8 cellular contexts compared by ENCODE assay signal in genomic region chr7:12660981-12661380, GRCh38. TPM values are rescaled to one million over a fixed set of nuclear protein-coding genes. Genes with fewer than 3 reads are reported as not detected.
DNase-seq lines count a peak whose midpoint lies in the region; ATAC-seq and TF ChIP-seq lines count a peak whose summit lies in the region.
"Not testable (repeated sequence)": the region's sequence is repeated elsewhere in the genome, so short reads cannot be mapped to it uniquely, and the experiment has no call there.

No MANE protein-coding gene starts in this region.

- H3K4me3 ChIP-seq in ACC112 (ENCODE audit: low read depth, low read length); IMR-90 (ENCODE audit: insufficient read depth, low read depth, low read length); SJCRH30; WERI-Rb-1 (ENCODE audit: low read depth, low read length); mesenchymal stem cell (ENCODE audit: insufficient read depth in 1 of 2, low read depth in 1 of 2, low read length in 2 of 2); trophoblast cell (ENCODE audit: low read depth, low read length): not testable (repeated sequence)
- H3K4me3 ChIP-seq in PC-3 (ENCODE audit: low read length) = peak overlapping the region; percentile 43; the same call in 1 of the 2 replicates

- not testable (repeated sequence) for H3K9me3 ChIP-seq in IMR-90 (ENCODE audit: control insufficient read depth, insufficient read depth, low read length); PC-3 (ENCODE audit: low read length); SJCRH30 (replicated peaks); WERI-Rb-1 (ENCODE audit: severe bottlenecking); mesenchymal stem cell (ENCODE audit: control insufficient read depth, low read length); trophoblast cell (ENCODE audit: insufficient read depth, low read depth, low read length)

- peak overlapping the region; percentile 13; the same call in 1 of the 2 replicates for H3K14ac ChIP-seq in IMR-90 (replicated peaks; ENCODE audit: low read depth, low read length)
- not testable (repeated sequence) for H3K14ac ChIP-seq in mesenchymal stem cell (ENCODE audit: low read length in 2 of 2); trophoblast cell (ENCODE audit: low read length)

- H2BK12ac ChIP-seq in mesenchymal stem cell (ENCODE audit: low read length in 2 of 2) = peak overlapping the region in 1 of 2 experiments; percentile 63
- not testable (repeated sequence) for H2BK12ac ChIP-seq in trophoblast cell (ENCODE audit: low read length)

- H3K9ac ChIP-seq in IMR-90 (ENCODE audit: low read depth, low read length); PC-3 (ENCODE audit: low read length); mesenchymal stem cell (ENCODE audit: low read length); trophoblast cell (ENCODE audit: low read length): not testable (repeated sequence)

- H4K91ac ChIP-seq in IMR-90 (ENCODE audit: insufficient read depth, low read depth, low read length) (peak overlapping the region; percentile 66; the same call in 1 of the 2 replicates), trophoblast cell (ENCODE audit: low read depth, low read length) (peak overlapping the region; percentile 19)
- not testable (repeated sequence) for H4K91ac ChIP-seq in mesenchymal stem cell (ENCODE audit: low read length)

- in situ Hi-C loops in IMR-90 (cut with MboI; ENCODE audit: low sequenced_read_pairs) = loop anchor here (25.0 kb wide), 1 partner anchor 1326 kb away; the partner anchor contains the start of gene ETV1

- H3K27ac ChIP-seq in ACC112 (ENCODE audit: low read depth, low read length) = peak overlapping the region; percentile 37
- H3K27ac ChIP-seq in IMR-90 (ENCODE audit: insufficient read depth, low read length); WERI-Rb-1: not testable (repeated sequence)
- H3K27ac ChIP-seq in PC-3 (ENCODE audit: low read length) = peak overlapping the region; percentile 43
- peak overlapping the region; percentile 86 for H3K27ac ChIP-seq in SJCRH30
- H3K27ac ChIP-seq in mesenchymal stem cell (ENCODE audit: low read length, poor library complexity, severe bottlenecking) = peak overlapping the region; percentile 57
- H3K27ac ChIP-seq in trophoblast cell (ENCODE audit: low read depth, low read length) = peak overlapping the region; percentile 71

- H3K56ac ChIP-seq in IMR-90 (ENCODE audit: extremely low read depth, insufficient read depth, low read length) = 0 out of 2 replicates have a peak overlapping the region, but pooled peaks have one; percentile 3

- not testable (repeated sequence) for H4K12ac ChIP-seq in trophoblast cell (ENCODE audit: low read depth, low read length)

- H2AK5ac ChIP-seq in IMR-90 (ENCODE audit: low read depth, low read length) (peak overlapping the region; percentile 73), mesenchymal stem cell (ENCODE audit: low read length, severe bottlenecking) (peak overlapping the region; percentile 92)
- H2AK5ac ChIP-seq in trophoblast cell (ENCODE audit: low read length) = not testable (repeated sequence)

- BruUV-seq in IMR-90 (replicated peaks; lab: Mats Ljungman, UMichigan) = not testable (repeated sequence)
- TSS peak; percentile 71 for BruUV-seq in PC-3 (replicated peaks; lab: Mats Ljungman, UMichigan)

- dilution Hi-C loops in IMR-90 (cut with HindIII; ENCODE audit: low sequenced_read_pairs, unreplicated experiment) = not testable (repeated sequence)

- H3K4me1 ChIP-seq in ACC112 (ENCODE audit: control insufficient read depth, insufficient read depth, low read length, unreplicated experiment) = peaks cover 16% of the 10 kb centered on the region
- not testable (repeated sequence) for H3K4me1 ChIP-seq in IMR-90 (ENCODE audit: control insufficient read depth, insufficient read depth, low read length); mesenchymal stem cell (ENCODE audit: control insufficient read depth, insufficient read depth, low read depth, low read length); trophoblast cell (ENCODE audit: control insufficient read depth in 1 of 2, insufficient read depth in 2 of 2, low read length in 2 of 2)
- H3K4me1 ChIP-seq in PC-3 (ENCODE audit: insufficient read depth, low read length) = peaks cover 19% of the 10 kb centered on the region
- H3K4me1 ChIP-seq in SJCRH30 = peaks cover 22% of the 10 kb centered on the region

- peak overlapping the region in 1 of 2 experiments; percentile 71; a peak in 2 of 4 replicates for H4K8ac ChIP-seq in IMR-90 (ENCODE audit: low read depth in 2 of 2, low read length in 2 of 2)
- not testable (repeated sequence) for H4K8ac ChIP-seq in mesenchymal stem cell (ENCODE audit: low read length); trophoblast cell (ENCODE audit: low read depth, low read length)

- peak overlapping the region; percentile 91 for H2BK120ac ChIP-seq in IMR-90 (ENCODE audit: low read depth, low read length)
- not testable (repeated sequence) for H2BK120ac ChIP-seq in mesenchymal stem cell (ENCODE audit: low read depth, low read length); trophoblast cell (ENCODE audit: insufficient read depth, low read length, poor library complexity)

- not testable (repeated sequence) for TF ChIP-seq POLR2A in IMR-90 (IDR thresholded peaks at IDR 0.05; ENCODE audit: low read depth, low read length)

- not testable (repeated sequence) for H3K79me2 ChIP-seq in ACC112 (ENCODE audit: control insufficient read depth, insufficient read depth, low read length, unreplicated experiment); PC-3 (ENCODE audit: low read length); trophoblast cell (ENCODE audit: control insufficient read depth, insufficient read depth, low read length, poor library complexity)

- CTCF ChIA-PET in IMR-90 (lab: Yijun Ruan, JAX); PC-3 (lab: Charles Lee): not testable (repeated sequence)

- ATAC-seq in IMR-90 (ENCODE audit: low read depth); PC-3: not testable (repeated sequence)

- TF ChIP-seq RAD21 in IMR-90 (IDR thresholded peaks at IDR 0.05; ENCODE audit: low read length) = not testable (repeated sequence)

- not testable (repeated sequence) for H3K9me1 ChIP-seq in IMR-90 (ENCODE audit: insufficient read depth, low read length)

- POLR2A ChIA-PET in IMR-90 (lab: Charles Lee; ENCODE audit: unreplicated experiment); PC-3 (lab: Charles Lee; ENCODE audit: unreplicated experiment): not testable (repeated sequence)

- not testable (repeated sequence) for H2AFZ ChIP-seq in ACC112 (ENCODE audit: low read length, unreplicated experiment); IMR-90 (replicated peaks; ENCODE audit: low read length, poor library complexity); mesenchymal stem cell (ENCODE audit: low read depth, low read length); trophoblast cell (ENCODE audit: insufficient read depth, low read length, poor library complexity)
- peak overlapping the region; percentile 35; the same call in 1 of the 2 replicates for H2AFZ ChIP-seq in PC-3 (ENCODE audit: low read length)

- not testable (repeated sequence) for H4K20me1 ChIP-seq in IMR-90 (ENCODE audit: insufficient read depth, low read length); PC-3 (ENCODE audit: low read length)

- peak overlapping the region; percentile 38; the same call in 1 of the 2 replicates for H3K23ac ChIP-seq in IMR-90 (ENCODE audit: low read depth, low read length)
- H3K23ac ChIP-seq in mesenchymal stem cell (ENCODE audit: low read length in 2 of 2); trophoblast cell (ENCODE audit: low read length): not testable (repeated sequence)

- not testable (repeated sequence) for TF ChIP-seq CTCF in IMR-90 (conservative IDR thresholded peaks at IDR 0.05; ENCODE audit: low read depth, low read length); PC-3 (conservative IDR thresholded peaks at IDR 0.05; ENCODE audit: low read depth, low read length); WERI-Rb-1 (IDR thresholded peaks at IDR 0.05; ENCODE audit: low read depth, low read length)

- H2BK20ac ChIP-seq in IMR-90 (ENCODE audit: low read depth, low read length) = peak overlapping the region; percentile 91

- not testable (repeated sequence) for H3K27me3 ChIP-seq in ACC112 (ENCODE audit: insufficient read depth, low read length); IMR-90 (ENCODE audit: control insufficient read depth, insufficient read depth, low read length); PC-3 (ENCODE audit: low read length); SJCRH30; WERI-Rb-1 (ENCODE audit: insufficient read depth, low read depth, severe bottlenecking); mesenchymal stem cell (ENCODE audit: control insufficient read depth in 1 of 2, insufficient read depth in 1 of 2, low read length in 2 of 2); trophoblast cell (ENCODE audit: insufficient read depth, low read length)

- H2AK9ac ChIP-seq in IMR-90 (replicated peaks; ENCODE audit: low read depth, low read length, poor library complexity) = not testable (repeated sequence)

- peak overlapping the region; percentile 83 for H3K4ac ChIP-seq in IMR-90 (ENCODE audit: low read depth, low read length)
- not testable (repeated sequence) for H3K4ac ChIP-seq in mesenchymal stem cell (ENCODE audit: low read depth in 1 of 2, low read length in 2 of 2); trophoblast cell (ENCODE audit: low read depth, low read length)

- not testable (repeated sequence) for H2BK5ac ChIP-seq in IMR-90 (ENCODE audit: low read depth, low read length, poor library complexity, severe bottlenecking)
- H2BK5ac ChIP-seq in mesenchymal stem cell (ENCODE audit: low read depth, low read length, poor library complexity, severe bottlenecking) (peak overlapping the region; percentile 73), trophoblast cell (ENCODE audit: low read depth, low read length, poor library complexity) (peak overlapping the region; percentile 50)

- not testable (repeated sequence) for H3F3A ChIP-seq in PC-3 (ENCODE audit: low read length, unreplicated experiment)

- intact Hi-C loops in IMR-90 (cut with micrococcal nuclease) = not testable (repeated sequence)
- intact Hi-C loops in PC-3 (cut with micrococcal nuclease) = loop anchor here (2.0 kb wide), 1 partner anchor 14 kb away; no protein-coding TSS in a partner anchor

- H3K9me2 ChIP-seq in PC-3 (replicated peaks; ENCODE audit: low read length) = not testable (repeated sequence)

- peak overlapping the region; percentile 74; the same call in 1 of the 2 replicates for H3K18ac ChIP-seq in IMR-90 (ENCODE audit: low read depth, low read length)
- not testable (repeated sequence) for H3K18ac ChIP-seq in mesenchymal stem cell (ENCODE audit: low read depth in 1 of 2, low read length in 2 of 2); trophoblast cell (ENCODE audit: low read length)

- H3K4me2 ChIP-seq in IMR-90 (ENCODE audit: low read depth, low read length); mesenchymal stem cell (ENCODE audit: low read length, poor library complexity, severe bottlenecking); trophoblast cell (ENCODE audit: low read length): not testable (repeated sequence)
- H3K4me2 ChIP-seq in PC-3 (ENCODE audit: low read length) = peak overlapping the region; percentile 50

- DNase-seq in ELR (ENCODE audit: low read depth) (peak; percentile 33), PC-3 (peak; percentile 40), WERI-Rb-1 (peak; percentile 37)
- DNase-seq in IMR-90, SJCRH30, mesenchymal stem cell, trophoblast cell: not testable (repeated sequence)

- 100% methylated on average over 1 of the region's 3 CpGs; no CpG with 5 or more reads in 1 of the 2 experiments for WGBS in IMR-90 (ENCODE audit: extremely low coverage in 2 of 2, insufficient read length in 1 of 2), 2 experiments
- WGBS in mesenchymal stem cell = 69% methylated on average over 3 of the region's 3 CpGs
- WGBS in trophoblast cell (ENCODE audit: extremely low coverage, insufficient coverage, insufficient read length) = no CpG with 5 or more reads among the region's 3 CpGs

- peak overlapping the region; percentile 48; the same call in 1 of the 3 replicates for H2BK15ac ChIP-seq in IMR-90 (ENCODE audit: low read depth, low read length)
- peak overlapping the region; percentile 90 for H2BK15ac ChIP-seq in mesenchymal stem cell (ENCODE audit: low read depth, poor library complexity, severe bottlenecking)

- peak overlapping the region; percentile 48; the same call in 1 of the 2 replicates for H4K5ac ChIP-seq in IMR-90 (ENCODE audit: low read depth, low read length)

- not testable (repeated sequence) for H3K79me1 ChIP-seq in IMR-90 (ENCODE audit: low read depth in 1 of 2, low read length in 2 of 2); mesenchymal stem cell (replicated peaks; ENCODE audit: low read length, poor library complexity, severe bottlenecking); trophoblast cell (ENCODE audit: low read length)

- not testable (repeated sequence) for H3K36me3 ChIP-seq in ACC112 (ENCODE audit: insufficient read depth, low read length); IMR-90 (ENCODE audit: control insufficient read depth, insufficient read depth, low read length); PC-3 (ENCODE audit: low read depth, low read length); SJCRH30; WERI-Rb-1; mesenchymal stem cell (ENCODE audit: control insufficient read depth in 1 of 2, insufficient read depth in 2 of 2, low read depth in 1 of 2, low read length in 2 of 2); trophoblast cell (ENCODE audit: control insufficient read depth in 1 of 2, insufficient read depth in 2 of 2, low read length in 2 of 2)

RNA-seq across cellular contexts. Expression of gene ARL4A, which starts 26.5 kb away (rescaled TPM):
- 22.4 and 48.0 TPM in 2 replicates for total RNA-seq in IMR-90 (2012; rRNA removed)
- 7.9 and 13.7 TPM in 2 replicates for polyA plus RNA-seq in IMR-90 (2012; rRNA removed)
- polyA plus RNA-seq in IMR-90 (2012; cell fraction: cytosol; rRNA removed) = 2.2 TPM in 2 replicates
- 1.4 and 4.4 TPM in 2 replicates for polyA plus RNA-seq in IMR-90 (2012; cell fraction: nucleus; rRNA removed; ENCODE audit: low replicate concordance)
- 23.7 and 25.1 TPM in 2 replicates for total RNA-seq in PC-3 (2014; rRNA removed)
- 0.81 and 1.5 TPM in 2 replicates for total RNA-seq in SJCRH30 (2014; rRNA removed; shearing (Covaris generic))
- 28.2 TPM for polyA plus RNA-seq in mesenchymal stem cell (2013, experiment 1 of 2)
- 27.7 TPM for polyA plus RNA-seq in mesenchymal stem cell (2013, experiment 2 of 2)
- 16.3 and 16.6 TPM in 2 replicates for polyA plus RNA-seq in trophoblast cell (2013)
